Comparison of ENCODE assay signal across 6 cellular contexts in the genomic region with DNA sequence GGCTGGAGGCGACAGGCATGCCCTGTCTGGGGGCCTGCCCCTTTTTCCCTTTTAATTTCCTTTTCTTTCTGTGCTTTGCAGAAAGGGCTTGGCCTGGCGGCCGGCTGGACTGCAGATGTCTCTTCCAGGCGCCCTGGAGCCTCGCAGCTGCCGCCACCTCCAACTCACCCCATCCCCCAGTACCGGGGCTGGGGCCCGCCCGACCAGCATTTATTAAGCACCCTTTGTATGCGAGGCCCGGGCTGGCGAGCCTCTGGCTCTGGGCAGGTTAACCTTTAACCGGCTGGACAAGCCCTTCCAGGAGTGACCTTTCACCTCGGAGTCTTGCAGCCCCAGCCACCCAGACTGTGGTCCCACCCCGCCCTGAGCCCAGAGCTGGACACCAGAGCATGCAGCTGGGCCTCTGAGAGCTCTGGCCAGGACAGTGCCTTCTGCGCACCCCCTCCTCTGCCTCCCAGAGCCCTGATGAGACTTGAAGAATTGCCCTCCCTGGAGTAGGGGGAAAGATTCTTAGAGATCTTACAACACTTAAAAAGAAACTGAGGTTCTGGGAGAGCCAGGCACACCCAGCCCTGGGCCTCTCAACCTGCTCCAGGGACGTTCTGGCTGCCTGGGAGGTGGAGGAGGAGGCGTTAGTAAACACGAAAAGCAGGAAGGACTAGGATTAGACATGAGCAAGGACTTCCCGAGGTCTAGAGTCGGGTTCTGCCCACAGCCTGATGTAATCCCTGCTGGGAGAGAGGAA. TPM values are rescaled to one million over a fixed set of nuclear protein-coding genes. Genes with fewer than 3 reads are reported as not detected.
A peak's percentile ranks its signal among the peaks of the same experiment; 100 is the strongest.
DNase-seq lines count a peak whose midpoint lies in the region; ATAC-seq lines count a peak whose summit lies in the region.

No MANE protein-coding gene starts in this region.

- no peak for DNase-seq in stimulated activated naive CD8-positive, alpha-beta T cell treated with anti-CD3 and anti-CD28 coated beads, Interleukin-15, Interleukin-2, amounts not matched to agents 100 U/mL and 50 U/mL, for 24 hours
- no peak for DNase-seq in effector memory CD8-positive, alpha-beta T cell
- DNase-seq in renal cortical epithelial cell (ENCODE audit: low read depth) (peak; percentile 14), NOMO-1 treated with DMSO at 0.1 percent for 48 hours (lab: John Stamatoyannopoulos, UW; ENCODE audit: unreplicated experiment) (no peak), occipital lobe (lab: John Stamatoyannopoulos, UW) (no peak)

- ATAC-seq in stimulated activated naive CD8-positive, alpha-beta T cell treated with anti-CD3 and anti-CD28 coated beads, Interleukin-15, Interleukin-2, amounts not matched to agents 100 U/mL and 50 U/mL, for 24 hours, result no peak
- no peak for ATAC-seq in effector memory CD8-positive, alpha-beta T cell (replicated peaks)

- H3K36me3 Mint-ChIP-seq in stimulated activated naive CD8-positive, alpha-beta T cell treated with anti-CD3 and anti-CD28 coated beads, Interleukin-15, Interleukin-2, amounts not matched to agents 100 ng/mL and 50 ng/mL, for 24 hours (ENCODE audit: low read depth), result no peaks in the 10 kb centered on the region
- peaks cover 11% of the 10 kb centered on the region for H3K36me3 Mint-ChIP-seq in effector memory CD8-positive, alpha-beta T cell (ENCODE audit: insufficient read depth)

- no peaks in the 10 kb centered on the region for H3K27me3 Mint-ChIP-seq in stimulated activated naive CD8-positive, alpha-beta T cell treated with anti-CD3 and anti-CD28 coated beads, Interleukin-15, Interleukin-2, amounts not matched to agents 100 ng/mL and 50 ng/mL, for 24 hours
- H3K27me3 Mint-ChIP-seq in effector memory CD8-positive, alpha-beta T cell, result peaks cover 0 to 8% of the 10 kb centered on the region in 2 donors

- no peaks in the 10 kb centered on the region for H3K9me3 Mint-ChIP-seq in stimulated activated naive CD8-positive, alpha-beta T cell treated with anti-CD3 and anti-CD28 coated beads, Interleukin-15, Interleukin-2, amounts not matched to agents 100 ng/mL and 50 ng/mL, for 24 hours
- no peaks in the 10 kb centered on the region for H3K9me3 Mint-ChIP-seq in effector memory CD8-positive, alpha-beta T cell

- no peak overlapping the region for H3K27ac Mint-ChIP-seq in stimulated activated naive CD8-positive, alpha-beta T cell treated with anti-CD3 and anti-CD28 coated beads, Interleukin-15, Interleukin-2, amounts not matched to agents 100 ng/mL and 50 ng/mL, for 24 hours
- H3K27ac Mint-ChIP-seq in effector memory CD8-positive, alpha-beta T cell, result peak overlapping the region in 1 of 2 donors; percentile 65

- peak overlapping the region; percentile 12 for H3K4me3 Mint-ChIP-seq in stimulated activated naive CD8-positive, alpha-beta T cell treated with anti-CD3 and anti-CD28 coated beads, Interleukin-15, Interleukin-2, amounts not matched to agents 100 ng/mL and 50 ng/mL, for 24 hours
- H3K4me3 Mint-ChIP-seq in effector memory CD8-positive, alpha-beta T cell, result peak overlapping the region; percentile 90 to 91

- peaks cover 8% of the 10 kb centered on the region for H3K4me1 Mint-ChIP-seq in stimulated activated naive CD8-positive, alpha-beta T cell treated with anti-CD3 and anti-CD28 coated beads, Interleukin-15, Interleukin-2, amounts not matched to agents 100 ng/mL and 50 ng/mL, for 24 hours (ENCODE audit: low read depth)
- peaks cover 10 to 12% of the 10 kb centered on the region in 2 donors for H3K4me1 Mint-ChIP-seq in effector memory CD8-positive, alpha-beta T cell (ENCODE audit: low read depth in 2 of 2)

RNA-seq across cellular contexts. Expression of a gene that starts 1.1 kb away (rescaled TPM):
- total RNA-seq in renal cortical epithelial cell (75.7 and 118 TPM in 2 replicates), occipital lobe (9.8 TPM)

RNA-seq across cellular contexts. Expression of a gene that starts 17.7 kb away (rescaled TPM):
- total RNA-seq in renal cortical epithelial cell, result 0.20 TPM in 1 of 2 replicates, not detected in the other
- 0.47 TPM for total RNA-seq in occipital lobe

RNA-seq across cellular contexts. Expression of a gene that starts 20.4 kb away (rescaled TPM):
- total RNA-seq in renal cortical epithelial cell (75.3 and 119 TPM in 2 replicates), occipital lobe (59.0 TPM)

RNA-seq across cellular contexts. Expression of a gene that starts 20.8 kb away (rescaled TPM):
- total RNA-seq in renal cortical epithelial cell (4.5 TPM in 1 of 2 replicates, not detected in the other), occipital lobe (1.4 TPM)

RNA-seq across cellular contexts. Expression of a gene that starts 31.7 kb away (rescaled TPM):
- 19.6 and 22.3 TPM in 2 replicates for total RNA-seq in renal cortical epithelial cell
- total RNA-seq in occipital lobe, result 10.1 TPM
